Comparison of ENCODE assay signal across 13 cellular contexts in the genomic region with DNA sequence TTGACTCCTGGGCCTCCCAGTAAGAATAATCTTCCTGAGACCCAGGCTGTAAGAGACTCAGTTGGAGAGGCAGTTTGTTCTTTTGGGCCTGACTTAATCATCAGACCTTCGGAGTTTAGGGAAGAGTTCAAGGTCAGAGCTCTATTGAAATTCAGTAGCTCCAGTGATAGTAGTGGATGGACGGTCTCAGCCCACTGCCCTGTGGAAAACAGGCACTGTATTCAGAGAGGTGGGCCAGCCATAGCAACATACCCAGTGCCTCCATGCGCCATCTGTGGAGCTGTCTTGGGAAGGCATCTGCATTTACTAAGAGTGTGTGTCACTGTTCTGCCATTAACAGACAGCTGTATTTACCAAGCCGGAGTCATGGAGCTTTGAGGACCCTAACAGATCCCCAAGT. TPM values are rescaled to one million over a fixed set of nuclear protein-coding genes. Genes with fewer than 3 reads are reported as not detected.
DNase-seq lines count a peak whose midpoint lies in the region; ATAC-seq and TF ChIP-seq lines count a peak whose summit lies in the region.
"Had no signal": no experiment of that assay in that cellular context is flagged by ENCODE, and none has a peak within 500 bp of the region (broad histone marks: within the 10 kb centered on the region; RNA-seq: fewer than 3 reads in every experiment).

No MANE protein-coding gene starts in this region.

- no peak for TF ChIP-seq CTCF in GM20000 (IDR thresholded peaks at IDR 0.05; ENCODE audit: extremely low read depth, missing control alignments)
- TF ChIP-seq CTCF in brain (conservative IDR thresholded peaks at IDR 0.05): no peak

- H3K9me3 Mint-ChIP-seq in brain: no peaks in the 10 kb centered on the region
- no peaks in the 10 kb centered on the region for H3K9me3 Mint-ChIP-seq in naive thymus-derived CD4-positive, alpha-beta T cell
- H3K9me3 Mint-ChIP-seq: activated naive CD4-positive, alpha-beta T cell treated with anti-CD3 and anti-CD28 coated beads for 36 hours had no signal

- H3K27ac ChIP-seq in BLaER1: no peak overlapping the region
- H3K27ac ChIP-seq in naive thymus-derived CD4-positive, alpha-beta T cell (ENCODE audit: low read depth, low read length): no peak overlapping the region
- H3K27ac ChIP-seq: pancreas had no signal

- H4K20me1 ChIP-seq in BLaER1: peaks cover 64% of the 10 kb centered on the region

- H3K4me1 ChIP-seq in BLaER1: peaks cover 77% of the 10 kb centered on the region
- H3K4me1 ChIP-seq in naive thymus-derived CD4-positive, alpha-beta T cell (ENCODE audit: control insufficient read depth in 2 of 2, insufficient read depth in 2 of 2, low read length in 2 of 2): peaks cover 11 to 13% of the 10 kb centered on the region in 2 donors

- H3K27ac Mint-ChIP-seq in brain: peak overlapping the region in 4 of 5 experiments; percentile 61 to 86 (median 66)
- peak overlapping the region in 6 of 9 donors; percentile 6 to 44 (median 32) for H3K27ac Mint-ChIP-seq in naive thymus-derived CD4-positive, alpha-beta T cell
- H3K27ac Mint-ChIP-seq: activated naive CD4-positive, alpha-beta T cell treated with anti-CD3 and anti-CD28 coated beads for 36 hours had no signal

- H3K4me1 Mint-ChIP-seq in brain: peaks cover 57% of the 10 kb centered on the region
- peaks cover 16 to 60% (median 50%) of the 10 kb centered on the region in 7 donors for H3K4me1 Mint-ChIP-seq in naive thymus-derived CD4-positive, alpha-beta T cell

- intact Hi-C loops in naive thymus-derived CD4-positive, alpha-beta T cell (cut with micrococcal nuclease): loop anchor here in 1 of 2 donors (5.0 kb wide), 1 partner anchor 68 kb away; a partner anchor contains a TSS

- no peak overlapping the region for H3K4me3 ChIP-seq in BLaER1
- no peak overlapping the region for H3K4me3 ChIP-seq in naive thymus-derived CD4-positive, alpha-beta T cell (ENCODE audit: low read length)
- H3K4me3 ChIP-seq: pancreas, testis had no signal

- H3K4me3 Mint-ChIP-seq in brain: peak overlapping the region; percentile 48 to 96 (median 73)
- peak overlapping the region in 9 of 10 donors; percentile 8 to 94 (median 43) for H3K4me3 Mint-ChIP-seq in naive thymus-derived CD4-positive, alpha-beta T cell
- H3K4me3 Mint-ChIP-seq: activated naive CD4-positive, alpha-beta T cell treated with anti-CD3 and anti-CD28 coated beads for 36 hours had no signal

- no peaks in the 10 kb centered on the region for H3K9me3 ChIP-seq in BLaER1
- H3K9me3 ChIP-seq in naive thymus-derived CD4-positive, alpha-beta T cell (ENCODE audit: control insufficient read depth in 2 of 3, low read length in 3 of 3): no peaks in the 10 kb centered on the region
- H3K9me3 ChIP-seq: pancreas, testis had no signal

- POLR2A ChIA-PET in naive thymus-derived CD4-positive, alpha-beta T cell (lab: Charles Lee): interaction anchor here (0.6 to 6.4 kb wide), 3 partner anchors 19 to 68 kb away, joined by 3 to 62 read pairs (median 4); a partner anchor contains a TSS

- H3K27me3 ChIP-seq in BLaER1: no peaks in the 10 kb centered on the region
- H3K27me3 ChIP-seq in naive thymus-derived CD4-positive, alpha-beta T cell (ENCODE audit: control insufficient read depth in 2 of 2, insufficient read depth in 2 of 2, low read length in 2 of 2): no peaks in the 10 kb centered on the region
- H3K27me3 ChIP-seq: pancreas, testis had no signal

- H3K36me3 ChIP-seq in BLaER1: peaks cover 64% of the 10 kb centered on the region
- H3K36me3 ChIP-seq in naive thymus-derived CD4-positive, alpha-beta T cell (ENCODE audit: control insufficient read depth in 2 of 3, insufficient read depth in 3 of 3, low read length in 3 of 3): peaks cover 0 to 40% (median 0%) of the 10 kb centered on the region in 3 experiments

- H3K9ac ChIP-seq in BLaER1: peak overlapping the region; percentile 50; the same call in 1 of the 2 replicates

- H3K27me3 Mint-ChIP-seq in brain: no peaks in the 10 kb centered on the region
- no peaks in the 10 kb centered on the region for H3K27me3 Mint-ChIP-seq in naive thymus-derived CD4-positive, alpha-beta T cell

- DNase-seq in GM20000 (ENCODE audit: low spot score) (peak; percentile 6), OCI-M1 (lab: John Stamatoyannopoulos, UW) (no peak), NCI-H510A (lab: John Stamatoyannopoulos, UW) (no peak), iPS-NIHi7 (ENCODE audit: extremely low spot score) (no peak)
- no peak for DNase-seq in naive thymus-derived CD4-positive, alpha-beta T cell
- DNase-seq: activated CD4-positive, alpha-beta T cell treated with anti-CD3 and anti-CD28 coated beads for 1 hour; activated naive CD4-positive, alpha-beta T cell treated with anti-CD3 and anti-CD28 coated beads for 36 hours; SIG-M5; testis had no signal

- peaks cover 38% of the 10 kb centered on the region for H3K36me3 Mint-ChIP-seq in brain
- H3K36me3 Mint-ChIP-seq in naive thymus-derived CD4-positive, alpha-beta T cell: peaks cover 3 to 22% (median 7%) of the 10 kb centered on the region in 5 donors

- peak overlapping the region; percentile 84 for H3K4me2 ChIP-seq in BLaER1

- CTCF ChIA-PET in naive thymus-derived CD4-positive, alpha-beta T cell (lab: Charles Lee): interaction anchor here (0.6 to 1.5 kb wide), 2 partner anchors 105 to 213 kb away, joined by 3 read pairs; a partner anchor contains a TSS

- no peak for ATAC-seq in naive thymus-derived CD4-positive, alpha-beta T cell
- ATAC-seq in HG02870 (IDR thresholded peaks at IDR 0.05; ENCODE audit: unreplicated experiment): no peak
- ATAC-seq: pancreas had no signal

RNA-seq across cellular contexts. Expression of a gene that starts 2.9 kb away (rescaled TPM):
- 231 TPM for polyA plus RNA-seq in brain (ENCODE audit: insufficient read depth, low read depth, low replicate concordance)
- total RNA-seq in naive thymus-derived CD4-positive, alpha-beta T cell: 10 to 100 TPM; 47.1 to 81.1 (median 54.2) TPM
- polyA plus RNA-seq in naive thymus-derived CD4-positive, alpha-beta T cell: 10 to 100 TPM; 37.0 to 49.8 TPM

RNA-seq across cellular contexts. Expression of a gene that starts 17.0 kb away (rescaled TPM):
- polyA plus RNA-seq in brain (ENCODE audit: insufficient read depth, low read depth, low replicate concordance): 8.4 TPM
- total RNA-seq in naive thymus-derived CD4-positive, alpha-beta T cell: 1 to 10 TPM in 4 of 5 experiments, not detected in 1; 2.0 to 4.0 (median 3.4) TPM
- 1 to 10 TPM; 2.0 to 4.3 TPM for polyA plus RNA-seq in naive thymus-derived CD4-positive, alpha-beta T cell

RNA-seq across cellular contexts. Expression of a gene that starts 21.9 kb away (rescaled TPM):
- polyA plus RNA-seq in brain (ENCODE audit: insufficient read depth, low read depth, low replicate concordance): 332 TPM
- 10 to 100 TPM; 38.2 to 56.1 (median 46.4) TPM for total RNA-seq in naive thymus-derived CD4-positive, alpha-beta T cell
- 10 to 100 TPM; 25.6 to 32.8 TPM for polyA plus RNA-seq in naive thymus-derived CD4-positive, alpha-beta T cell

RNA-seq across cellular contexts. Expression of a gene that starts 26.8 kb away (rescaled TPM):
- polyA plus RNA-seq in brain (ENCODE audit: insufficient read depth, low read depth, low replicate concordance): not detected
- total RNA-seq in naive thymus-derived CD4-positive, alpha-beta T cell: 1 to 10 TPM in 4 of 5 experiments, not detected in 1; 1.2 to 5.7 (median 3.9) TPM
- polyA plus RNA-seq in naive thymus-derived CD4-positive, alpha-beta T cell: 1 to 10 TPM; 1.6 to 2.4 TPM
- total RNA-seq: pancreas had no signal
- polyA plus RNA-seq: pancreas had no signal

RNA-seq across cellular contexts. Expression of a gene that starts 35.4 kb away (rescaled TPM):
- polyA plus RNA-seq in brain (ENCODE audit: insufficient read depth, low read depth, low replicate concordance): 2.7 TPM
- total RNA-seq in naive thymus-derived CD4-positive, alpha-beta T cell: 1 to 10 TPM in 1 of 5 experiments, under 1 TPM in 1, not detected in 3; 0.74 to 3.0 TPM
- 1 to 10 TPM; 1.3 to 1.5 TPM for polyA plus RNA-seq in naive thymus-derived CD4-positive, alpha-beta T cell
- total RNA-seq: activated naive CD4-positive, alpha-beta T cell treated with anti-CD3 and anti-CD28 coated beads for 36 hours had no signal
